ENCODE assay signal across 21 cellular contexts in the genomic region with DNA sequence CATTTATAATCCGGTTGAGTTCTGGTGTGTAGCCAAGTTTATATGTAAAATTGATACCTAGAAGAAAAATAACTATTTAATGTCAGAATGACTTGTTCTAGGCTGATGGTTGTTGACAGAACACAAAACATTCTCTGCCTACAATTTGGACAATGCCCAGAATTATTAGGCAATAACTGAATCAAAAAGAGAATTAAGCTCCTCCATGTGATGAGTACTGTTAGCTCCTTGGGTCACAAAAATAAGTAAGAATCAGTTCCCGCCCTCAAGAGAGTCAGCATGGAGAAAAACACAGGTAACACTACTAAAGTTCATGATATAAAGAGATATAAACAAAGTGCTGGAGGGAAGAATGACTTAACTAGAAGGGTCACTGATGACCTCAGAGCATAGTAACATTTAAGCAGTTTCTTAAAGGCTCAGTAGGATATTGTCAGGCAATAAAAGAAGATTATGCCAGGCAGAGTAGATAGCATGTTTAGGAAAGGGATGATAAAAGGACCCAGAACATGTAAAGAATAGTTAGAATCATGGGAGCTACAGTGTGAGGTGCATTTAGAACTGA.
DNase-seq lines count a peak whose midpoint lies in the region; ATAC-seq and TF ChIP-seq lines count a peak whose summit lies in the region.
"Had no signal": no experiment of that assay in that cellular context is flagged by ENCODE, and none has a peak within 500 bp of the region (broad histone marks: within the 10 kb centered on the region; RNA-seq: fewer than 3 reads in every experiment).

No MANE protein-coding gene starts in this region.

- POLR2A ChIA-PET in SK-N-SH (lab: Yijun Ruan, JAX) = no interaction called here

- no peak for DNase-seq in SK-N-SH
- peak; percentile 52 for DNase-seq in choroid plexus epithelial cell (ENCODE audit: low read depth)
- DNase-seq in fibroblast of the conjunctiva (ENCODE audit: low read depth) = peak; percentile 5
- DNase-seq in cerebellar nuclear complex (lab: John Stamatoyannopoulos, UW) = no peak
- no peak for DNase-seq in upper lobe of left lung
- DNase-seq in UCSD-AML1 (lab: John Stamatoyannopoulos, UW; ENCODE audit: unreplicated experiment) = no peak
- DNase-seq: Calu3; CD4-positive, alpha-beta memory T cell; DMS53; H7; Kasumi-1; MV-4-11; NCI-H1417 treated with DMSO at 0.1 percent for 48 hours; NCI-H1930; NCI-H2171; NCI-H446 had no signal

- H3K27ac ChIP-seq in SK-N-SH (ENCODE audit: low read depth in 2 of 2, low read length in 1 of 2) = no peak overlapping the region; a peak in 1 of 4 replicates
- H3K27ac ChIP-seq in upper lobe of left lung = no peak overlapping the region
- H3K27ac ChIP-seq: 22Rv1, RWPE1, SJSA1 had no signal

- H3K36me3 ChIP-seq in SK-N-SH (replicated peaks in 1 of 2; ENCODE audit: control insufficient read depth in 1 of 2, insufficient read depth in 2 of 2, low read length in 1 of 2) (no peaks in the 10 kb centered on the region), upper lobe of left lung (no peaks in the 10 kb centered on the region)
- H3K36me3 ChIP-seq: SJSA1 had no signal

- no peak overlapping the region for H3K4me3 ChIP-seq in SK-N-SH (ENCODE audit: low read depth in 2 of 2, low read length in 1 of 2)
- no peak overlapping the region for H3K4me3 ChIP-seq in choroid plexus epithelial cell (ENCODE audit: low read depth, low read length)
- no peak overlapping the region for H3K4me3 ChIP-seq in upper lobe of left lung
- H3K4me3 ChIP-seq: SJSA1 had no signal

- H3F3A ChIP-seq in SK-N-SH (replicated peaks; ENCODE audit: insufficient read depth) = no peaks in the 10 kb centered on the region

- CTCF ChIA-PET in SK-N-SH (lab: Yijun Ruan, JAX) = no interaction called here

- H3K4me2 ChIP-seq in SK-N-SH = no peak overlapping the region

- TF ChIP-seq POLR2A in upper lobe of left lung (IDR thresholded peaks at IDR 0.05) = no peak

- TF ChIP-seq CTCF in SK-N-SH (IDR thresholded peaks at IDR 0.05) (no peak), choroid plexus epithelial cell (conservative IDR thresholded peaks at IDR 0.05; ENCODE audit: low read depth, low read length) (no peak), upper lobe of left lung (IDR thresholded peaks at IDR 0.05) (no peak)

- TF ChIP-seq EP300 in SK-N-SH (IDR thresholded peaks at IDR 0.05; ENCODE audit: borderline replicate concordance in 1 of 2, low read depth in 1 of 2, low read length in 1 of 2) (no peak), upper lobe of left lung (IDR thresholded peaks at IDR 0.05) (no peak)

- H4K20me1 ChIP-seq in SK-N-SH (ENCODE audit: insufficient read depth) = no peaks in the 10 kb centered on the region

- ATAC-seq in SK-N-SH treated with all-trans-retinoic acid at 6 μM for 48 hours (no peak), upper lobe of left lung (ENCODE audit: low FRiP score in 2 of 2) (no peak), HG02885 (IDR thresholded peaks at IDR 0.05; ENCODE audit: poor library complexity, unreplicated experiment) (no peak)

- no peaks in the 10 kb centered on the region for H3K9me2 ChIP-seq in SK-N-SH

- WGBS in SK-N-SH (ENCODE audit: low lambda C conversion rate) = 61% methylated on average over 2 of the region's 2 CpGs
- 75 to 86% methylated on average over 2 of the region's 2 CpGs for WGBS in upper lobe of left lung, 2 donors

- H3K79me2 ChIP-seq in SK-N-SH (ENCODE audit: insufficient read depth) = no peaks in the 10 kb centered on the region

- TF ChIP-seq RAD21 in SK-N-SH (IDR thresholded peaks at IDR 0.05; ENCODE audit: low read length) = no peak

- no peak overlapping the region for H2AFZ ChIP-seq in SK-N-SH (ENCODE audit: low read depth)

- no peak overlapping the region for H3K9ac ChIP-seq in SK-N-SH

- H3K9me3 ChIP-seq in SK-N-SH (no peaks in the 10 kb centered on the region), upper lobe of left lung (no peaks in the 10 kb centered on the region)
- H3K9me3 ChIP-seq: SJSA1 had no signal

- H3K4me1 ChIP-seq in SK-N-SH (ENCODE audit: control insufficient read depth in 1 of 2, insufficient read depth in 2 of 2, low read depth in 1 of 2, low read length in 1 of 2) (no peaks in the 10 kb centered on the region; a peak in 1 of 4 replicates), upper lobe of left lung (no peaks in the 10 kb centered on the region)
- H3K4me1 ChIP-seq: SJSA1 had no signal

- H3K27me3 ChIP-seq in SK-N-SH (ENCODE audit: insufficient read depth) (no peaks in the 10 kb centered on the region), upper lobe of left lung (no peaks in the 10 kb centered on the region)
- H3K27me3 ChIP-seq: SJSA1 had no signal

TF ChIP-seq in SK-N-SH treated with all-trans-retinoic acid at 6 μM for 48 hours, 23 proteins besides CTCF, POLR2A, EP300 and RAD21:
- TF ChIP-seq ARNTL (CRISPR knock-in tag; IDR thresholded peaks at IDR 0.05; ENCODE audit: borderline replicate concordance, low read depth) = no peak
- TF ChIP-seq TOX (CRISPR knock-in tag; IDR thresholded peaks at IDR 0.05; ENCODE audit: borderline replicate concordance) = peak; percentile 37; the same call in 1 of the 2 replicates
- 0 out of 2 replicates have a peak, but pooled peaks have one; percentile 29 for TF ChIP-seq ZC3H10 (CRISPR knock-in tag; IDR thresholded peaks at IDR 0.05)

TF ChIP-seq in SK-N-SH, 30 proteins besides CTCF, POLR2A, EP300 and RAD21:
- TF ChIP-seq, protein P1, sequence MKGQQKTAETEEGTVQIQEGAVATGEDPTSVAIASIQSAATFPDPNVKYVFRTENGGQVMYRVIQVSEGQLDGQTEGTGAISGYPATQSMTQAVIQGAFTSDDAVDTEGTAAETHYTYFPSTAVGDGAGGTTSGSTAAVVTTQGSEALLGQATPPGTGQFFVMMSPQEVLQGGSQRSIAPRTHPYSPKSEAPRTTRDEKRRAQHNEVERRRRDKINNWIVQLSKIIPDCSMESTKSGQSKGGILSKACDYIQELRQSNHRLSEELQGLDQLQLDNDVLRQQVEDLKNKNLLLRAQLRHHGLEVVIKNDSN (IDR thresholded peaks at IDR 0.05; ENCODE audit: borderline replicate concordance, low read depth) = no peak
- TF ChIP-seq RXRA (IDR thresholded peaks at IDR 0.05; ENCODE audit: borderline replicate concordance, low read depth) (no peak), POLR2AphosphoS5 (IDR thresholded peaks at IDR 0.05; ENCODE audit: low read depth, low read length) (no peak), ZBTB33 (IDR thresholded peaks at IDR 0.05; ENCODE audit: borderline replicate concordance, low read depth) (no peak), TAF1 (IDR thresholded peaks at IDR 0.05; ENCODE audit: borderline replicate concordance, low read depth, low read length) (no peak), NFIC (IDR thresholded peaks at IDR 0.05; ENCODE audit: borderline replicate concordance) (no peak), MAX (IDR thresholded peaks at IDR 0.05; ENCODE audit: low read depth) (no peak), YY1 (IDR thresholded peaks at IDR 0.05; ENCODE audit: low read depth) (no peak), TCF12 (IDR thresholded peaks at IDR 0.05) (no peak), MEF2A (IDR thresholded peaks at IDR 0.05; ENCODE audit: borderline replicate concordance, low read depth) (no peak), FOXM1 (IDR thresholded peaks at IDR 0.05; ENCODE audit: low read depth) (no peak), ELF1 (IDR thresholded peaks at IDR 0.05) (no peak), MXI1 (IDR thresholded peaks at IDR 0.05; ENCODE audit: low read depth, low read length) (no peak), SMC3 (IDR thresholded peaks at IDR 0.05; ENCODE audit: low read depth, low read length) (no peak), JUND (IDR thresholded peaks at IDR 0.05) (no peak), FOSL2 (IDR thresholded peaks at IDR 0.05; ENCODE audit: borderline replicate concordance, low read depth) (no peak), USF2 (IDR thresholded peaks at IDR 0.05; ENCODE audit: borderline replicate concordance, low read depth, low read length) (no peak), CHD2 (IDR thresholded peaks at IDR 0.05; ENCODE audit: low read length, partially characterized antibody) (no peak), IRF3 (IDR thresholded peaks at IDR 0.05; ENCODE audit: low read depth, low read length) (no peak)
TF ChIP-seq in SK-N-SH: peak in this region for 0.

Comparison
In these comparisons a context has a peak if more than half of its experiments do, and no peak if none do; other contexts are left out.
1. DNase-seq: peak in choroid plexus epithelial cell (single experiment) and fibroblast of the conjunctiva (single experiment); none in SK-N-SH (single experiment), cerebellar nuclear complex (0 of 2), upper lobe of left lung (0 of 2) and UCSD-AML1 (single experiment).